ENCODE assay signal across 22 cellular contexts in genomic region chr12:49243631-49244030, GRCh38. TPM values are rescaled to one million over a fixed set of nuclear protein-coding genes. Genes with fewer than 3 reads are reported as not detected.
"Had no signal": no experiment of that assay in that cellular context is flagged by ENCODE, and none has a peak within 500 bp of the region (broad histone marks: within the 10 kb centered on the region; RNA-seq: fewer than 3 reads in every experiment).

No MANE protein-coding gene starts in this region.

- H3K36me3 ChIP-seq: esophagus muscularis mucosa, heart right ventricle, pancreas, right lobe of liver, spleen, thyroid gland, WERI-Rb-1 had no signal

- H3K9me3 Mint-ChIP-seq: activated CD4-positive, alpha-beta memory T cell treated with anti-CD3 and anti-CD28 coated beads, Interleukin-2, amount 10 ng/mL, durations not matched to agents 7 days and 5 days; activated naive CD4-positive, alpha-beta T cell treated with anti-CD3 and anti-CD28 coated beads, Interleukin-2, amount 10 ng/mL, durations not matched to agents 7 days and 5 days; activated T-cell treated with anti-CD3 and anti-CD28 coated beads, Interleukin-2, amount 50 U/mL, for 24 hours; naive B cell; neural crest cell; stimulated activated memory B cell treated with anti-CD40 and anti-IgM and Interleukin-4, amounts not matched to agents 10 μg/mL and 1 μg/mL and 100 μg/mL, for 72 hours had no signal

- H3K27ac ChIP-seq: esophagus muscularis mucosa, right lobe of liver, WERI-Rb-1 had no signal

- H3K27me3 Mint-ChIP-seq: activated CD4-positive, alpha-beta memory T cell treated with anti-CD3 and anti-CD28 coated beads, Interleukin-2, amount 10 ng/mL, durations not matched to agents 7 days and 5 days; activated T-cell treated with anti-CD3 and anti-CD28 coated beads, Interleukin-2, amount 50 U/mL, for 24 hours; naive B cell; stimulated activated memory B cell treated with anti-CD40 and anti-IgM and Interleukin-4, amounts not matched to agents 10 μg/mL and 1 μg/mL and 100 μg/mL, for 72 hours had no signal

- ATAC-seq: activated CD4-positive, alpha-beta T cell treated with anti-CD3 and anti-CD28 coated beads for 36 hours; heart right ventricle; left ventricle myocardium superior; pancreas; right lobe of liver; stimulated activated memory B cell treated with anti-CD40 and anti-IgM and Interleukin-4, amounts not matched to agents 10 μg/mL and 1 μg/mL and 100 μg/mL, for 72 hours had no signal

- H3K9me3 ChIP-seq: esophagus muscularis mucosa, heart right ventricle, pancreas, right lobe of liver, spleen, thyroid gland had no signal

- H3K4me1 Mint-ChIP-seq: activated CD4-positive, alpha-beta memory T cell treated with anti-CD3 and anti-CD28 coated beads, Interleukin-2, amount 10 ng/mL, durations not matched to agents 7 days and 5 days; activated CD4-positive, alpha-beta T cell treated with anti-CD3 and anti-CD28 coated beads for 36 hours; activated naive CD4-positive, alpha-beta T cell treated with anti-CD3 and anti-CD28 coated beads, Interleukin-2, amount 10 ng/mL, durations not matched to agents 7 days and 5 days; naive B cell; stimulated activated memory B cell treated with anti-CD40 and anti-IgM and Interleukin-4, amounts not matched to agents 10 μg/mL and 1 μg/mL and 100 μg/mL, for 72 hours had no signal

- H3K4me3 Mint-ChIP-seq: activated CD4-positive, alpha-beta memory T cell treated with anti-CD3 and anti-CD28 coated beads, Interleukin-2, amount 10 ng/mL, durations not matched to agents 7 days and 5 days; activated CD4-positive, alpha-beta T cell treated with anti-CD3 and anti-CD28 coated beads for 36 hours; activated naive CD4-positive, alpha-beta T cell treated with anti-CD3 and anti-CD28 coated beads, Interleukin-2, amount 10 ng/mL, durations not matched to agents 7 days and 5 days; activated T-cell treated with anti-CD3 and anti-CD28 coated beads, Interleukin-2, amount 50 U/mL, for 24 hours; naive B cell; neural crest cell; stimulated activated memory B cell treated with anti-CD40 and anti-IgM and Interleukin-4, amounts not matched to agents 10 μg/mL and 1 μg/mL and 100 μg/mL, for 72 hours had no signal

- H3K36me3 Mint-ChIP-seq: activated naive CD4-positive, alpha-beta T cell treated with anti-CD3 and anti-CD28 coated beads, Interleukin-2, amount 10 ng/mL, durations not matched to agents 7 days and 5 days; naive B cell; stimulated activated memory B cell treated with anti-CD40 and anti-IgM and Interleukin-4, amounts not matched to agents 10 μg/mL and 1 μg/mL and 100 μg/mL, for 72 hours had no signal

- DNase-seq: activated CD4-positive, alpha-beta memory T cell treated with anti-CD3 and anti-CD28 coated beads, Interleukin-2, amount 10 ng/mL, durations not matched to agents 7 days and 5 days; activated CD4-positive, alpha-beta T cell treated with anti-CD3 and anti-CD28 coated beads for 36 hours; activated effector memory CD4-positive, alpha-beta T cell treated with Interleukin-2 at 50 U/mL for 16 hours; activated naive CD4-positive, alpha-beta T cell treated with anti-CD3 and anti-CD28 coated beads, Interleukin-2, amount 10 ng/mL, durations not matched to agents 7 days and 5 days; activated T-cell treated with anti-CD3 and anti-CD28 coated beads, Interleukin-2, amount 50 U/mL, for 24 hours; dermis blood vessel endothelial cell; effector memory CD4-positive, alpha-beta T cell; heart right ventricle; left ventricle myocardium superior; naive B cell; pancreas; right lobe of liver; spleen; stimulated activated CD4-positive, alpha-beta T cell treated with anti-CD3 and anti-CD28 coated beads, Interleukin-4, amount 100 ng/mL, for 4 hours; thyroid gland; WERI-Rb-1 had no signal

- H3K4me3 ChIP-seq: esophagus muscularis mucosa, heart right ventricle, pancreas, right lobe of liver, spleen, thyroid gland had no signal

- H3K4me1 ChIP-seq: esophagus muscularis mucosa, pancreas, right lobe of liver, thyroid gland had no signal

- H3K27ac Mint-ChIP-seq: activated CD4-positive, alpha-beta memory T cell treated with anti-CD3 and anti-CD28 coated beads, Interleukin-2, amount 10 ng/mL, durations not matched to agents 7 days and 5 days; activated CD4-positive, alpha-beta T cell treated with anti-CD3 and anti-CD28 coated beads for 36 hours; activated naive CD4-positive, alpha-beta T cell treated with anti-CD3 and anti-CD28 coated beads, Interleukin-2, amount 10 ng/mL, durations not matched to agents 7 days and 5 days; activated T-cell treated with anti-CD3 and anti-CD28 coated beads, Interleukin-2, amount 50 U/mL, for 24 hours; stimulated activated memory B cell treated with anti-CD40 and anti-IgM and Interleukin-4, amounts not matched to agents 10 μg/mL and 1 μg/mL and 100 μg/mL, for 72 hours had no signal

- H3K27me3 ChIP-seq: esophagus muscularis mucosa, heart right ventricle, pancreas, right lobe of liver, spleen, thyroid gland had no signal

RNA-seq across cellular contexts. Expression of gene PRPH, which starts 51.3 kb away (rescaled TPM):
- total RNA-seq: activated CD4-positive, alpha-beta T cell treated with anti-CD3 and anti-CD28 coated beads for 36 hours; dermis blood vessel endothelial cell; endothelial cell of umbilical vein; left ventricle myocardium superior; mononuclear cell; right lobe of liver; T-helper 2 cell treated with Interferon-gamma antibody and Interleukin-4, amounts not matched to agents 100 ng/mL and 5 ng/mL, for 36 hours had no signal
- polyA plus RNA-seq: endothelial cell of umbilical vein had no signal
